8 cellular contexts compared by ENCODE assay signal in genomic region chr7:7718461-7718860, GRCh38. TPM values are rescaled to one million over a fixed set of nuclear protein-coding genes. Genes with fewer than 3 reads are reported as not detected.
DNase-seq lines count a peak whose midpoint lies in the region; ATAC-seq, FAIRE-seq and TF ChIP-seq lines count a peak whose summit lies in the region.

Gene RPA3, minus strand, starts transcription at chr7:7718607. Its CDS starts 78,189 bp downstream, at chr7:7640418.

- H3K4me3 Mint-ChIP-seq in CD8-positive, alpha-beta memory T cell: peak within 1 kb of the TSS in 1 of 7 donors; percentile 17
- H3K4me3 Mint-ChIP-seq in nephron: no peak within 1 kb of the TSS

- no peak within 1 kb of the TSS for H3K4me2 ChIP-seq in H1 (ENCODE audit: insufficient read depth in 1 of 2, low read depth in 2 of 2, low read length in 2 of 2)

- no peak within 1 kb of the TSS for H3K18ac ChIP-seq in H1 (ENCODE audit: extremely low read depth, low read length)

- H3K79me2 ChIP-seq in H1 (ENCODE audit: control insufficient read depth in 1 of 2, insufficient read depth in 2 of 2, low read length in 2 of 2): no peaks in the 10 kb centered on the region

- peak within 1 kb of the TSS in 4 of 8 donors; percentile 6 to 81 (median 23) for H3K27ac Mint-ChIP-seq in CD8-positive, alpha-beta memory T cell
- H3K27ac Mint-ChIP-seq in nephron: peak within 1 kb of the TSS in 2 of 3 experiments; percentile 50 to 86

- H3K27ac ChIP-seq in CD8-positive, alpha-beta memory T cell (ENCODE audit: low read depth, low read length): no peak within 1 kb of the TSS
- no peak within 1 kb of the TSS for H3K27ac ChIP-seq in H1 (ENCODE audit: low read depth, low read length)

- no peaks in the 10 kb centered on the region for H3K27me3 ChIP-seq in CD8-positive, alpha-beta memory T cell (ENCODE audit: insufficient read depth, low read length, poor library complexity, severe bottlenecking)
- no peaks in the 10 kb centered on the region for H3K27me3 ChIP-seq in H1 (replicated peaks in 1 of 4; ENCODE audit: control insufficient read depth in 3 of 4, extremely low read depth in 1 of 4, insufficient read depth in 3 of 4, low read length in 3 of 4)

- no peak within 1 kb of the TSS for H4K91ac ChIP-seq in H1 (replicated peaks; ENCODE audit: insufficient read length, low read length)

- H4K8ac ChIP-seq in H1 (ENCODE audit: extremely low read depth, insufficient read depth, low read length): no peak within 1 kb of the TSS

- FAIRE-seq in H1 (lab: Jason Lieb, UNC): no peak

- no peak for TF ChIP-seq POLR2A in H1 (IDR thresholded peaks at IDR 0.05; ENCODE audit: control extremely low read depth in 1 of 2, low read depth in 2 of 2, low read length in 2 of 2)

- no peak for TF ChIP-seq CTCF in H1 (IDR thresholded peaks at IDR 0.05; ENCODE audit: control extremely low read depth in 1 of 3, insufficient read depth in 1 of 3, low read depth in 1 of 3, low read length in 3 of 3)
- no peak for TF ChIP-seq CTCF in nephron (IDR thresholded peaks at IDR 0.05; ENCODE audit: unreplicated experiment in 3 of 3)

- no peak within 1 kb of the TSS for H3K4ac ChIP-seq in H1 (replicated peaks; ENCODE audit: insufficient read length, low read depth, low read length)

- H4K5ac ChIP-seq in H1 (ENCODE audit: insufficient read length, low read depth, low read length): no peak within 1 kb of the TSS

- H2BK12ac ChIP-seq in H1 (ENCODE audit: low read depth, low read length): no peak within 1 kb of the TSS

- H3K36me3 ChIP-seq in CD8-positive, alpha-beta memory T cell (ENCODE audit: insufficient read depth, low read length): no peaks in the 10 kb centered on the region
- H3K36me3 ChIP-seq in H1 (ENCODE audit: control insufficient read depth in 2 of 4, insufficient read depth in 4 of 4, low read length in 3 of 4): no peaks in the 10 kb centered on the region

- no peak within 1 kb of the TSS for H2BK15ac ChIP-seq in H1 (ENCODE audit: low read length)

- H3K9ac ChIP-seq in H1 (replicated peaks in 1 of 4; ENCODE audit: extremely low read depth in 1 of 4, low read depth in 3 of 4, low read length in 3 of 4): no peak within 1 kb of the TSS; a peak in 1 of 7 replicates

- H3K23ac ChIP-seq in H1 (ENCODE audit: insufficient read length): no peak within 1 kb of the TSS

- H3K23me2 ChIP-seq in H1 (ENCODE audit: low read depth, low read length): no peaks in the 10 kb centered on the region

- 93% methylated on average over 1 of the region's 1 CpG; no CpG with 5 or more reads in 1 of the 2 experiments for WGBS in H1 (ENCODE audit: extremely low coverage in 1 of 2, insufficient coverage in 1 of 2, insufficient read length in 1 of 2, insufficient replicate concordance in 2 of 2, low coverage in 1 of 2, low lambda C conversion rate in 2 of 2, missing lambda C conversion rate in 1 of 2), 2 experiments

- no peaks in the 10 kb centered on the region for H3K4me1 ChIP-seq in CD8-positive, alpha-beta memory T cell (ENCODE audit: insufficient read depth, low read length)
- no peaks in the 10 kb centered on the region for H3K4me1 ChIP-seq in H1 (replicated peaks in 1 of 4; ENCODE audit: control insufficient read depth in 3 of 4, insufficient read depth in 4 of 4, low read length in 3 of 4)

- no peak within 1 kb of the TSS for H2BK20ac ChIP-seq in H1 (ENCODE audit: low read length)

- POLR2A ChIA-PET in CD8-positive, alpha-beta memory T cell (lab: Charles Lee): no interaction called here
- POLR2A ChIA-PET in H1 (lab: Charles Lee; ENCODE audit: partially characterized antibody): no interaction called here

- no peak within 1 kb of the TSS for H3K4me3 ChIP-seq in CD8-positive, alpha-beta memory T cell (ENCODE audit: low read length)
- no peak within 1 kb of the TSS for H3K4me3 ChIP-seq in H1 (ENCODE audit: extremely low read depth in 1 of 4, insufficient read depth in 2 of 4, low read depth in 3 of 4, low read length in 4 of 4)

- no peak for DNase-seq in CD8-positive, alpha-beta memory T cell
- DNase-seq in NCI-H446 (lab: John Stamatoyannopoulos, UW) (peak; percentile 61 to 66), H1 (ENCODE audit: low read depth in 1 of 2, low spot score in 2 of 2) (no peak), NCI-H2029 treated with DMSO at 0.1 percent for 48 hours (lab: John Stamatoyannopoulos, UW) (no peak)

- no peaks in the 10 kb centered on the region for H3K9me3 ChIP-seq in CD8-positive, alpha-beta memory T cell (ENCODE audit: low read length)
- H3K9me3 ChIP-seq in H1 (ENCODE audit: insufficient read depth in 2 of 2, low read depth in 1 of 2, low read length in 1 of 2): no peaks in the 10 kb centered on the region; a peak in 1 of 4 replicates

- TF ChIP-seq RAD21 in H1 (IDR thresholded peaks at IDR 0.05 in 1 of 2, conservative IDR thresholded peaks at IDR 0.05 in 1 of 2; ENCODE audit: low read depth in 2 of 2, low read length in 2 of 2): no peak

- H3K56ac ChIP-seq in H1 (replicated peaks; ENCODE audit: insufficient read length, low read depth, low read length): no peak within 1 kb of the TSS

- H3K4me1 Mint-ChIP-seq in CD8-positive, alpha-beta memory T cell: peaks cover 9 to 24% (median 15%) of the 10 kb centered on the region in 3 donors
- peaks cover 16% of the 10 kb centered on the region for H3K4me1 Mint-ChIP-seq in nephron

- H4K20me1 ChIP-seq in H1 (replicated peaks in 1 of 2; ENCODE audit: control insufficient read depth in 1 of 2, insufficient read depth in 2 of 2, low read length in 2 of 2): no peaks in the 10 kb centered on the region

- no peak within 1 kb of the TSS for H3K14ac ChIP-seq in H1 (ENCODE audit: insufficient read length)

- H2BK120ac ChIP-seq in H1 (replicated peaks; ENCODE audit: low read depth, low read length): no peak within 1 kb of the TSS

- CTCF ChIA-PET in CD8-positive, alpha-beta memory T cell (lab: Charles Lee): no interaction called here
- CTCF ChIA-PET in H1 (lab: Charles Lee; ENCODE audit: partially characterized antibody): no interaction called here

- no peak within 1 kb of the TSS for H2AK5ac ChIP-seq in H1 (ENCODE audit: low read depth, low read length)

- no peaks in the 10 kb centered on the region for H3K27me3 Mint-ChIP-seq in CD8-positive, alpha-beta memory T cell
- H3K27me3 Mint-ChIP-seq in nephron (ENCODE audit: low read depth): peaks cover 3% of the 10 kb centered on the region

- H3K79me1 ChIP-seq in H1 (ENCODE audit: low read depth, low read length): no peaks in the 10 kb centered on the region

- peaks cover 0 to 2% (median 0%) of the 10 kb centered on the region in 5 donors for H3K9me3 Mint-ChIP-seq in CD8-positive, alpha-beta memory T cell
- no peaks in the 10 kb centered on the region for H3K9me3 Mint-ChIP-seq in nephron

- no peak within 1 kb of the TSS for H2BK5ac ChIP-seq in H1 (ENCODE audit: low read depth, low read length)

- no peak within 1 kb of the TSS for H2AFZ ChIP-seq in H1 (ENCODE audit: low read length)

- no peak for TF ChIP-seq EP300 in H1 (IDR thresholded peaks at IDR 0.05; ENCODE audit: borderline replicate concordance in 1 of 2, low read depth in 2 of 2, low read length in 2 of 2)

- H3K36me3 Mint-ChIP-seq in CD8-positive, alpha-beta memory T cell: peaks cover under 1 to 10% (median 10%) of the 10 kb centered on the region in 3 donors
- H3K36me3 Mint-ChIP-seq in nephron (ENCODE audit: low read depth): peaks cover 3% of the 10 kb centered on the region

- ATAC-seq in activated CD4-positive, CD25-positive, alpha-beta regulatory T cell treated with anti-CD3 and anti-CD28 coated beads, Interleukin-2, amount 50 U/mL, for 24 hours: no peak
- no peak for ATAC-seq in HG02840 (IDR thresholded peaks at IDR 0.05; ENCODE audit: low FRiP score, unreplicated experiment)
- no peak for ATAC-seq in HG03378 (IDR thresholded peaks at IDR 0.05; ENCODE audit: unreplicated experiment)

TF ChIP-seq in H1, 55 proteins besides CTCF, POLR2A, EP300 and RAD21 (continues in another document):
- TF ChIP-seq YY1 (IDR thresholded peaks at IDR 0.05; ENCODE audit: low read depth, low read length) (no peak), ZNF274 (IDR thresholded peaks at IDR 0.05; ENCODE audit: borderline replicate concordance, extremely low read depth, low read length) (no peak), TAF7 (optimal IDR thresholded peaks at IDR 0.05; ENCODE audit: borderline replicate concordance, low read depth, low read length) (no peak), SRF (IDR thresholded peaks at IDR 0.05; ENCODE audit: low read depth, low read length) (no peak), CBX8 (IDR thresholded peaks at IDR 0.05; ENCODE audit: borderline replicate concordance, low read depth, low read length) (no peak), JUN (IDR thresholded peaks at IDR 0.05; ENCODE audit: low read depth, low read length) (no peak), RXRA (IDR thresholded peaks at IDR 0.05; ENCODE audit: insufficient read depth, low read depth, low read length) (no peak), SIN3A (conservative IDR thresholded peaks at IDR 0.05 in 1 of 2, IDR thresholded peaks at IDR 0.05 in 1 of 2; ENCODE audit: low read depth in 1 of 2, low read length in 2 of 2) (no peak), ATF2 (IDR thresholded peaks at IDR 0.05; ENCODE audit: low read length) (no peak), RBBP5 (IDR thresholded peaks at IDR 0.05; ENCODE audit: borderline replicate concordance, low read depth, low read length) (no peak), MAX (IDR thresholded peaks at IDR 0.05) (no peak)

RNA-seq across cellular contexts. Expression of gene RPA3, which starts in this region (rescaled TPM):
- 100 to 1,000 TPM; 145 to 149 TPM for total RNA-seq in CD8-positive, alpha-beta memory T cell
- 94.9 TPM for polyA plus RNA-seq in CD8-positive, alpha-beta memory T cell
- 105 and 106 TPM in 2 replicates for total RNA-seq in H1 (2021; fragmentation: NEBNext Ultra II Directional; extraction: Animal tissue kit (Norgen Biotek cat#: 25700))
- polyA plus RNA-seq in H1 (2011; rRNA removed): 41.6 and 60.2 TPM in 2 replicates
- polyA plus RNA-seq in H1 (2011; cell fraction: cytosol; rRNA removed): 70.3 TPM
- 9.3 TPM for polyA plus RNA-seq in H1 (2011; cell fraction: nucleus; rRNA removed)
- polyA plus RNA-seq in H1 (2012, experiment 1 of 2): 84.2 to 96.8 TPM (median 91.6 TPM) in 4 replicates
- polyA plus RNA-seq in H1 (2012, experiment 2 of 2): 174 TPM
- 109 TPM for polyA plus RNA-seq in H1 (2013, experiment 1 of 2)
- 104 TPM for polyA plus RNA-seq in H1 (2013, experiment 2 of 2)
- 7.1 and 11.5 TPM in 2 replicates for polyA minus RNA-seq in H1 (2011; rRNA and poly(A)+ RNA removed)
- polyA minus RNA-seq in H1 (2011; cell fraction: cytosol; rRNA and poly(A)+ RNA removed): 13.4 TPM
- polyA minus RNA-seq in H1 (2011; cell fraction: nucleus; rRNA and poly(A)+ RNA removed): 14.5 TPM

Comparison
In these comparisons a context has a peak if more than half of its experiments do, and no peak if none do; other contexts are left out.
1. DNase-seq: peak in NCI-H446 (2 of 2); none in CD8-positive, alpha-beta memory T cell (0 of 5), H1 (0 of 2) and NCI-H2029 treated with DMSO at 0.1 percent for 48 hours (single experiment).